Comparison of ENCODE assay signal across 8 cellular contexts in genomic region chr2:233354971-233355574, GRCh38. TPM values are rescaled to one million over a fixed set of nuclear protein-coding genes. Genes with fewer than 3 reads are reported as not detected.
DNase-seq lines count a peak whose midpoint lies in the region; ATAC-seq and TF ChIP-seq lines count a peak whose summit lies in the region.

No MANE protein-coding gene starts in this region.

- no peaks in the 10 kb centered on the region for H3K36me3 ChIP-seq in esophagus squamous epithelium

- peaks cover 66% of the 10 kb centered on the region for H3K4me1 Mint-ChIP-seq in activated CD4-positive, alpha-beta T cell treated with anti-CD3 and anti-CD28 coated beads, Interleukin-2, amount 10 ng/mL, durations not matched to agents 24 days and 14 days
- peaks cover 47% of the 10 kb centered on the region for H3K4me1 Mint-ChIP-seq in neural crest cell

- H3K4me3 Mint-ChIP-seq in activated CD4-positive, alpha-beta T cell treated with anti-CD3 and anti-CD28 coated beads, Interleukin-2, amount 10 ng/mL, durations not matched to agents 24 days and 14 days: peak overlapping the region; percentile 85
- H3K4me3 Mint-ChIP-seq in neural crest cell: peak overlapping the region; percentile 93

- H3K27me3 Mint-ChIP-seq in activated CD4-positive, alpha-beta T cell treated with anti-CD3 and anti-CD28 coated beads, Interleukin-2, amount 10 ng/mL, durations not matched to agents 24 days and 14 days: no peaks in the 10 kb centered on the region
- H3K27me3 Mint-ChIP-seq in neural crest cell (ENCODE audit: low read depth): peaks cover 7% of the 10 kb centered on the region

- DNase-seq in NCI-H146 (lab: John Stamatoyannopoulos, UW) (peak; percentile 56), NCI-H146 treated with DMSO at 0.1 percent for 48 hours (lab: John Stamatoyannopoulos, UW; ENCODE audit: unreplicated experiment) (no peak), esophagus squamous epithelium (lab: John Stamatoyannopoulos, UW) (no peak), neural crest cell (ENCODE audit: low read depth, low spot score) (no peak), activated gamma-delta T cell treated with Interleukin-2 at 50 U/mL for 16 hours (no peak)
- peak; percentile 72 for DNase-seq in activated CD4-positive, alpha-beta T cell treated with anti-CD3 and anti-CD28 coated beads, Interleukin-2, amount 10 ng/mL, durations not matched to agents 24 days and 14 days
- DNase-seq in effector CD8-positive, alpha-beta T cell (lab: John Stamatoyannopoulos, UW): no peak

- WGBS in esophagus squamous epithelium, 2 donors: 4 to 13% methylated on average over 7 to 28 of the region's 46 CpGs

- H3K36me3 Mint-ChIP-seq in activated CD4-positive, alpha-beta T cell treated with anti-CD3 and anti-CD28 coated beads, Interleukin-2, amount 10 ng/mL, durations not matched to agents 24 days and 14 days (ENCODE audit: low read depth): peaks cover 29% of the 10 kb centered on the region
- H3K36me3 Mint-ChIP-seq in neural crest cell (ENCODE audit: low read depth): peaks cover 5% of the 10 kb centered on the region

- TF ChIP-seq POLR2A in esophagus squamous epithelium (IDR thresholded peaks at IDR 0.05): no peak

- TF ChIP-seq CTCF in esophagus squamous epithelium (IDR thresholded peaks at IDR 0.05): no peak
- TF ChIP-seq CTCF in neural crest cell (conservative IDR thresholded peaks at IDR 0.05): no peak

- intact Hi-C loops in activated CD4-positive, alpha-beta T cell treated with anti-CD3 and anti-CD28 coated beads, Interleukin-2, amount 10 ng/mL, durations not matched to agents 24 days and 14 days (cut with micrococcal nuclease): loop anchor here (5.0 to 10.0 kb wide), 3 partner anchors 47 to 270 kb away; no protein-coding TSS in a partner anchor
- intact Hi-C loops in esophagus squamous epithelium (cut with DNase I): loop anchor here (10.0 kb wide), 1 partner anchor 90 kb away; no protein-coding TSS in a partner anchor

- no peaks in the 10 kb centered on the region for H3K9me3 ChIP-seq in esophagus squamous epithelium

- peak overlapping the region in 1 of 4 donors; percentile 35 for H3K27ac ChIP-seq in esophagus squamous epithelium

- H3K27me3 ChIP-seq in esophagus squamous epithelium: peaks cover 0 to 35% (median 0%) of the 10 kb centered on the region in 4 donors

- peaks cover 25 to 59% (median 32%) of the 10 kb centered on the region in 3 donors for H3K4me1 ChIP-seq in esophagus squamous epithelium

- H3K9me3 Mint-ChIP-seq in activated CD4-positive, alpha-beta T cell treated with anti-CD3 and anti-CD28 coated beads, Interleukin-2, amount 10 ng/mL, durations not matched to agents 24 days and 14 days: no peaks in the 10 kb centered on the region
- H3K9me3 Mint-ChIP-seq in neural crest cell: no peaks in the 10 kb centered on the region

- peak overlapping the region; percentile 45 to 79 (median 62) for H3K4me3 ChIP-seq in esophagus squamous epithelium

- peak overlapping the region; percentile 60 for H3K27ac Mint-ChIP-seq in activated CD4-positive, alpha-beta T cell treated with anti-CD3 and anti-CD28 coated beads, Interleukin-2, amount 10 ng/mL, durations not matched to agents 24 days and 14 days
- H3K27ac Mint-ChIP-seq in neural crest cell (ENCODE audit: unreplicated experiment): no peak overlapping the region

- ATAC-seq in HG02938 (IDR thresholded peaks at IDR 0.05; ENCODE audit: unreplicated experiment): peak; percentile 2

RNA-seq across cellular contexts. Expression of gene DGKD, which starts 0.8 kb away (rescaled TPM):
- 49.1 and 52.8 TPM in 2 replicates for total RNA-seq in activated CD4-positive, alpha-beta T cell treated with anti-CD3 and anti-CD28 coated beads, Interleukin-2, amount 10 ng/mL, durations not matched to agents 24 days and 14 days
- total RNA-seq in esophagus squamous epithelium: 10 to 100 TPM in 1 of 4 donors, 1 to 10 TPM in 3; 2.3 to 10.9 (median 4.2) TPM
- total RNA-seq in neural crest cell: 48.7 and 58.6 TPM in 2 replicates

RNA-seq across cellular contexts. Expression of gene SAG, which starts 47.5 kb away (rescaled TPM):
- total RNA-seq in activated CD4-positive, alpha-beta T cell treated with anti-CD3 and anti-CD28 coated beads, Interleukin-2, amount 10 ng/mL, durations not matched to agents 24 days and 14 days: not detected in 2 replicates
- total RNA-seq in esophagus squamous epithelium: not detected
- not detected in 2 replicates for total RNA-seq in neural crest cell

Comparison
In these comparisons a context has a peak if more than half of its experiments do, and no peak if none do; other contexts are left out.
1. DNase-seq: peak in NCI-H146 (single experiment) and activated CD4-positive, alpha-beta T cell treated with anti-CD3 and anti-CD28 coated beads, Interleukin-2, amount 10 ng/mL, durations not matched to agents 24 days and 14 days (single experiment); none in NCI-H146 treated with DMSO at 0.1 percent for 48 hours (single experiment), esophagus squamous epithelium (single experiment), neural crest cell (single experiment), activated gamma-delta T cell treated with Interleukin-2 at 50 U/mL for 16 hours (single experiment) and effector CD8-positive, alpha-beta T cell (single experiment).